12 cellular contexts compared by ENCODE assay signal in the genomic region with DNA sequence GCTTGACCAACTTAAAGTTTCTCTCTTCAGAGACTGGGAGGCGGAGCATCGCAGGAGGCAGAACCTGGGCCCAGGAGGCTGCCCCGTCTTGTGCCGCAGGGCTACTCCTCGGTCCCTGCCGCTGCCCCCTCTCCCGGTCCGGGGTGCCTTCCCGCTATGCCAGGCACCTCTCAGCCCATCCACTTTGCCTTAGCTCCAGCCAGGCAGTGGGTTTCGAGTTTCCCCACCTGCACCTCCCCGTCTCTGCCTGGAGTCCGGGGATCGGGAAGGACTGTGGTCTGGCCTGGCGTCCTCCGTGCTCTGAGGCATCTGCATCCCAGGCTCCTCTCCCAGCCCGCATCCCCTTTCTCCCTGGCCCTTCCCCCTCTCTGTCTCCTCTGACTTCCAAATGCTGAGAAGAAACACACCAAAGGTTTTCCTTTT. TPM values are rescaled to one million over a fixed set of nuclear protein-coding genes. Genes with fewer than 3 reads are reported as not detected.
DNase-seq lines count a peak whose midpoint lies in the region; ATAC-seq and TF ChIP-seq lines count a peak whose summit lies in the region.
"Had no signal": no experiment of that assay in that cellular context is flagged by ENCODE, and none has a peak within 500 bp of the region (broad histone marks: within the 10 kb centered on the region; RNA-seq: fewer than 3 reads in every experiment).

No MANE protein-coding gene starts in this region.

- H2AFZ ChIP-seq in ACC112 (ENCODE audit: low read length, unreplicated experiment) (peak overlapping the region; percentile 7), GM23248 (0 out of 2 replicates have a peak overlapping the region, but pooled peaks have one; percentile 26)

- no peaks in the 10 kb centered on the region for H3K79me2 ChIP-seq in ACC112 (ENCODE audit: control insufficient read depth, insufficient read depth, low read length, unreplicated experiment)
- H3K79me2 ChIP-seq in GM23248 (ENCODE audit: insufficient read depth): no peaks in the 10 kb centered on the region

- no peak for TF ChIP-seq CTCF in coronary artery (IDR thresholded peaks at IDR 0.05)
- no peak for TF ChIP-seq CTCF in mesothelial cell of epicardium (IDR thresholded peaks at IDR 0.05; ENCODE audit: unreplicated experiment)
- no peak for TF ChIP-seq CTCF in esophagus muscularis mucosa (IDR thresholded peaks at IDR 0.05)

- peak overlapping the region; percentile 36 for H3K4me3 Mint-ChIP-seq in mesothelial cell of epicardium
- H3K4me3 Mint-ChIP-seq in activated CD4-positive, alpha-beta memory T cell treated with anti-CD3 and anti-CD28 coated beads for 36 hours: no peak overlapping the region
- H3K4me3 Mint-ChIP-seq: B cell, memory B cell had no signal

- no peak overlapping the region for H3K27ac Mint-ChIP-seq in mesothelial cell of epicardium
- H3K27ac Mint-ChIP-seq in activated CD4-positive, alpha-beta memory T cell treated with anti-CD3 and anti-CD28 coated beads for 36 hours: no peak overlapping the region
- H3K27ac Mint-ChIP-seq: B cell had no signal

- intact Hi-C loops in esophagus muscularis mucosa (cut with DNase I): no loop called here
- intact Hi-C loops in activated CD4-positive, alpha-beta memory T cell treated with anti-CD3 and anti-CD28 coated beads for 36 hours (cut with micrococcal nuclease): loop anchor here (10.0 kb wide), 1 partner anchor 509 kb away; a partner anchor contains a TSS

- no peaks in the 10 kb centered on the region for H3K36me3 Mint-ChIP-seq in mesothelial cell of epicardium
- peaks cover 27% of the 10 kb centered on the region for H3K36me3 Mint-ChIP-seq in activated CD4-positive, alpha-beta memory T cell treated with anti-CD3 and anti-CD28 coated beads for 36 hours

- no peaks in the 10 kb centered on the region for H3K4me1 ChIP-seq in ACC112 (ENCODE audit: control insufficient read depth, insufficient read depth, low read length, unreplicated experiment)
- H3K4me1 ChIP-seq in GM23248 (ENCODE audit: insufficient read depth): no peaks in the 10 kb centered on the region
- H3K4me1 ChIP-seq in esophagus muscularis mucosa: peaks cover 4 to 14% (median 6%) of the 10 kb centered on the region in 4 donors

- in situ Hi-C loops in GM23248 (cut with MboI): no loop called here

- TF ChIP-seq EP300 in esophagus muscularis mucosa (IDR thresholded peaks at IDR 0.05): no peak

- H3K4me3 ChIP-seq in ACC112 (ENCODE audit: low read depth, low read length) (no peak overlapping the region), GM23248 (no peak overlapping the region), coronary artery (no peak overlapping the region), esophagus muscularis mucosa (peak overlapping the region in 1 of 4 donors; percentile 22)
- H3K4me3 ChIP-seq: SK-N-MC had no signal

- H4K20me1 ChIP-seq in GM23248 (ENCODE audit: insufficient read depth): no peaks in the 10 kb centered on the region

- H3K27me3 ChIP-seq in ACC112 (ENCODE audit: insufficient read depth, low read length): peaks cover 29% of the 10 kb centered on the region
- H3K27me3 ChIP-seq in GM23248 (replicated peaks; ENCODE audit: insufficient read depth): no peaks in the 10 kb centered on the region; the same call in 1 of the 2 replicates
- peaks cover 0 to 4% (median 0%) of the 10 kb centered on the region in 4 donors for H3K27me3 ChIP-seq in esophagus muscularis mucosa

- no peaks in the 10 kb centered on the region for H3F3A ChIP-seq in GM23248 (ENCODE audit: insufficient read depth)

- H3K9ac ChIP-seq in GM23248: no peak overlapping the region

- H3K9me3 Mint-ChIP-seq in mesothelial cell of epicardium: no peaks in the 10 kb centered on the region
- no peaks in the 10 kb centered on the region for H3K9me3 Mint-ChIP-seq in activated CD4-positive, alpha-beta memory T cell treated with anti-CD3 and anti-CD28 coated beads for 36 hours
- H3K9me3 Mint-ChIP-seq: memory B cell had no signal

- peaks cover 5% of the 10 kb centered on the region for H3K4me1 Mint-ChIP-seq in mesothelial cell of epicardium
- peaks cover 59% of the 10 kb centered on the region for H3K4me1 Mint-ChIP-seq in activated CD4-positive, alpha-beta memory T cell treated with anti-CD3 and anti-CD28 coated beads for 36 hours (ENCODE audit: low read depth)

- no peak for TF ChIP-seq POLR2A in esophagus muscularis mucosa (IDR thresholded peaks at IDR 0.05; ENCODE audit: low read depth)

- POLR2A ChIA-PET in activated CD4-positive, alpha-beta memory T cell treated with anti-CD3 and anti-CD28 coated beads for 36 hours (lab: Charles Lee): interaction anchor here (1.2 kb wide), 1 partner anchor 28 kb away, joined by 3 read pairs; no protein-coding TSS in a partner anchor

- CTCF ChIA-PET in activated CD4-positive, alpha-beta memory T cell treated with anti-CD3 and anti-CD28 coated beads for 36 hours (lab: Charles Lee): interaction anchor here (0.6 to 5.5 kb wide), 16 partner anchors 12 to 484 kb away, joined by 3 to 38 read pairs (median 6); a partner anchor contains a TSS

- WGBS in GM23248 (ENCODE audit: low coverage in 1 of 2, low lambda C conversion rate in 2 of 2, missing lambda C conversion rate in 2 of 2), 2 experiments: 69 to 73% methylated on average over 16 of the region's 16 CpGs
- 86% methylated on average over 15 of the region's 16 CpGs for whole genome bisulfite sequencing in esophagus muscularis mucosa

- H3K27me3 Mint-ChIP-seq in mesothelial cell of epicardium (ENCODE audit: low read depth): peaks cover 46% of the 10 kb centered on the region
- no peaks in the 10 kb centered on the region for H3K27me3 Mint-ChIP-seq in activated CD4-positive, alpha-beta memory T cell treated with anti-CD3 and anti-CD28 coated beads for 36 hours
- H3K27me3 Mint-ChIP-seq: B cell, memory B cell had no signal

- no peaks in the 10 kb centered on the region for H3K9me2 ChIP-seq in GM23248 (ENCODE audit: insufficient read depth)

- no peak overlapping the region for H3K4me2 ChIP-seq in GM23248 (ENCODE audit: unreplicated experiment)

- H3K27ac ChIP-seq in ACC112 (ENCODE audit: low read depth, low read length) (no peak overlapping the region), GM23248 (no peak overlapping the region), coronary artery (no peak overlapping the region), esophagus muscularis mucosa (replicated peaks in 1 of 4) (no peak overlapping the region)
- H3K27ac ChIP-seq: SK-N-MC had no signal

- no peak for ATAC-seq in HG03460 (IDR thresholded peaks at IDR 0.05; ENCODE audit: unreplicated experiment)
- ATAC-seq in HG02884 (IDR thresholded peaks at IDR 0.05; ENCODE audit: unreplicated experiment): no peak

- H3K36me3 ChIP-seq in ACC112 (ENCODE audit: insufficient read depth, low read length): no peaks in the 10 kb centered on the region
- no peaks in the 10 kb centered on the region for H3K36me3 ChIP-seq in GM23248 (ENCODE audit: low read depth)
- peaks cover 0 to 3% (median 0%) of the 10 kb centered on the region in 4 donors for H3K36me3 ChIP-seq in esophagus muscularis mucosa

- no peak for DNase-seq in GM23248
- DNase-seq in coronary artery (ENCODE audit: low spot score): peak; percentile 52
- DNase-seq in mesothelial cell of epicardium (ENCODE audit: low spot score in 2 of 2, unreplicated experiment in 2 of 2): no peak
- no peak for DNase-seq in esophagus muscularis mucosa (ENCODE audit: extremely low spot score)
- no peak for DNase-seq in activated CD4-positive, alpha-beta memory T cell treated with anti-CD3 and anti-CD28 coated beads for 36 hours

- no peaks in the 10 kb centered on the region for H3K9me3 ChIP-seq in GM23248 (ENCODE audit: low read depth)
- no peaks in the 10 kb centered on the region for H3K9me3 ChIP-seq in esophagus muscularis mucosa

RNA-seq across cellular contexts. Expression of a gene that starts 26.7 kb away (rescaled TPM):
- under 0.01 and 0.43 TPM in 2 replicates for total RNA-seq in GM23248 (2014; rRNA removed; shearing (Covaris generic))
- polyA plus RNA-seq in GM23248 (2016; fragmentation: Nextera tagmentation; extraction: Ambion mirVana): 0.46 and 0.63 TPM in 2 replicates
- not detected in 3 replicates for total RNA-seq in mesothelial cell of epicardium
- total RNA-seq in esophagus muscularis mucosa: 1 to 10 TPM in 3 of 4 donors, under 1 TPM in 1; 0.52 to 3.3 (median 1.8) TPM
- total RNA-seq in activated CD4-positive, alpha-beta memory T cell treated with anti-CD3 and anti-CD28 coated beads for 36 hours: under 1 TPM; 0.63 to 0.71 TPM
- total RNA-seq: HT-29 had no signal
